9 cellular contexts compared by ENCODE assay signal in genomic region chr1:154968731-154969130, GRCh38.
DNase-seq lines count a peak whose midpoint lies in the region; ATAC-seq and TF ChIP-seq lines count a peak whose summit lies in the region.
"Had no signal": no experiment of that assay in that cellular context is flagged by ENCODE, and none has a peak within 500 bp of the region (broad histone marks: within the 10 kb centered on the region; RNA-seq: fewer than 3 reads in every experiment).

No MANE protein-coding gene starts in this region.

- DNase-seq in AG10803 (ENCODE audit: low read depth) (no peak), NCI-H510A (lab: John Stamatoyannopoulos, UW) (peak; percentile 54), NCI-H2107 treated with DMSO at 0.1 percent for 48 hours (lab: John Stamatoyannopoulos, UW; ENCODE audit: unreplicated experiment) (no peak)
- DNase-seq in effector memory CD8-positive, alpha-beta T cell = no peak

- peak overlapping the region; percentile 81 for H3K4me3 ChIP-seq in AG10803 (ENCODE audit: low read length)

- ATAC-seq in effector memory CD8-positive, alpha-beta T cell (replicated peaks) = no peak
- ATAC-seq in HG02840 (IDR thresholded peaks at IDR 0.05; ENCODE audit: low FRiP score, unreplicated experiment) (no peak), GM21367 (IDR thresholded peaks at IDR 0.05; ENCODE audit: unreplicated experiment) (no peak), HG02870 (IDR thresholded peaks at IDR 0.05; ENCODE audit: unreplicated experiment) (no peak)
- ATAC-seq: right cardiac atrium had no signal

- peak overlapping the region; percentile 33 to 87 for H3K27ac Mint-ChIP-seq in effector memory CD8-positive, alpha-beta T cell
- H3K27ac Mint-ChIP-seq in nephron = peak overlapping the region; percentile 47 to 68 (median 61)

- TF ChIP-seq CTCF in AG10803 (conservative IDR thresholded peaks at IDR 0.05; ENCODE audit: low read length) = no peak
- no peak for TF ChIP-seq CTCF in nephron (IDR thresholded peaks at IDR 0.05; ENCODE audit: unreplicated experiment in 3 of 3)

- no peaks in the 10 kb centered on the region for H3K27me3 Mint-ChIP-seq in effector memory CD8-positive, alpha-beta T cell
- no peaks in the 10 kb centered on the region for H3K27me3 Mint-ChIP-seq in nephron (ENCODE audit: low read depth)

- peaks cover 29 to 34% of the 10 kb centered on the region in 2 donors for H3K4me1 Mint-ChIP-seq in effector memory CD8-positive, alpha-beta T cell (ENCODE audit: low read depth in 2 of 2)
- H3K4me1 Mint-ChIP-seq in nephron = peaks cover 35% of the 10 kb centered on the region

- no peak overlapping the region for H3K4me3 Mint-ChIP-seq in effector memory CD8-positive, alpha-beta T cell
- H3K4me3 Mint-ChIP-seq in nephron = peak overlapping the region; percentile 84 to 86 (median 86)

- no peaks in the 10 kb centered on the region for H3K9me3 Mint-ChIP-seq in effector memory CD8-positive, alpha-beta T cell
- no peaks in the 10 kb centered on the region for H3K9me3 Mint-ChIP-seq in nephron

- H3K36me3 Mint-ChIP-seq in effector memory CD8-positive, alpha-beta T cell (ENCODE audit: insufficient read depth) = peaks cover 45% of the 10 kb centered on the region
- peaks cover 27% of the 10 kb centered on the region for H3K36me3 Mint-ChIP-seq in nephron (ENCODE audit: low read depth)

Comparison
In these comparisons a context has a peak if more than half of its experiments do, and no peak if none do; other contexts are left out.
1. H3K4me3 Mint-ChIP-seq: peak in nephron (3 of 3); none in effector memory CD8-positive, alpha-beta T cell (0 of 2).